Comparison of ENCODE assay signal across 1 cellular context in genomic region chr5:176611435-176611834, GRCh38.
TF ChIP-seq lines count a peak whose summit lies in the region.

No MANE protein-coding gene starts in this region.

TF ChIP-seq in IMR-90, 13 proteins besides CTCF, POLR2A, EP300 and RAD21 (continued from another document):
- TF ChIP-seq USF2 (IDR thresholded peaks at IDR 0.05; ENCODE audit: low read depth, low read length) (no peak), NFE2L2 (IDR thresholded peaks at IDR 0.05; ENCODE audit: low read depth, low read length) (peak; percentile 59; the same call in 1 of the 2 replicates), RCOR1 (IDR thresholded peaks at IDR 0.05; ENCODE audit: insufficient replicate concordance, low read length) (peak; percentile 89)
TF ChIP-seq in IMR-90: peak in this region for 4.
